ENCODE assay signal across 1 cellular context in genomic region chr4:53011176-53011575, GRCh38.
TF ChIP-seq lines count a peak whose summit lies in the region.

No MANE protein-coding gene starts in this region.

TF ChIP-seq in HepG2, 621 proteins besides CTCF, POLR2A, EP300 and RAD21 (continued from another document):
- TF ChIP-seq CREB3 (CRISPR knock-in tag; IDR thresholded peaks at IDR 0.05) (no peak), ZFP82 (CRISPR knock-in tag; IDR thresholded peaks at IDR 0.05; ENCODE audit: borderline replicate concordance) (no peak), ZBTB14 (CRISPR knock-in tag; IDR thresholded peaks at IDR 0.05) (no peak), CC2D1A (CRISPR knock-in tag; IDR thresholded peaks at IDR 0.05) (no peak), ZNF225 (CRISPR knock-in tag; IDR thresholded peaks at IDR 0.05) (no peak), JDP2 (CRISPR knock-in tag; IDR thresholded peaks at IDR 0.05; ENCODE audit: borderline replicate concordance) (no peak), MLXIP (CRISPR knock-in tag; IDR thresholded peaks at IDR 0.05; ENCODE audit: borderline replicate concordance) (no peak), NFKB2 (CRISPR knock-in tag; IDR thresholded peaks at IDR 0.05; ENCODE audit: borderline replicate concordance) (no peak), ZNF280D (CRISPR knock-in tag; IDR thresholded peaks at IDR 0.05) (no peak)
